ENCODE assay signal across 1 cellular context in the genomic region with DNA sequence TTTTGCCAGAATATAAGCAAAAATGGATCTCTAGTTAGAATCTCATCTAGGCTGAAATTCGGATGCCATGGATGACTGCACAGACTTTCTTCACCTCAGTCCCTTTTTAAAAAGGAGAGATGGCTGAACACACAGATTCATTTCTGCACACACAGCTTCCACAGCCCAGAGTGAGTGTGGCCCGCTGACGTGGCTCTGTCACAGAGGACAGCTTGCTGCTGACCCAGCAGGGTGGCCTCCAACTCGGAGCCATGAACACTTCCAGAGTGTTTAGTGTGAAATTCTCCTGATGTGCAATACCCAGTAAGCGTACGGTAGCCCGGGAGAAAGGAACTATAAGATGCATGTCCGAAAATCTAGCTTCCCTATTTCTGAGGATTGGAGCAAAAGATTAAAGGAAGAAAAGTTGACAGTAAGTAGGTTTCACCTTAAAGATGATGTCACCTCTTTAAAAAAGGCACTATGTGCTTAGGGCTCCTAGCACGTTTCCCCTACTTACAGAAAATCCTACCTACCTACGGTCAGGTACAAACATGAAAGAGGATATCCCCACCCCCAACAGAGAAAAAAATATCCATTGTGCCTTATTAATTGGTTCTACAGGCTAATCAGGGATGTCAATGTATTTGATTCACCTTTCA.
TF ChIP-seq lines count a peak whose summit lies in the region.

No MANE protein-coding gene starts in this region.

TF ChIP-seq in H1, 55 proteins besides CTCF, POLR2A, EP300 and RAD21:
- TF ChIP-seq TAF7 (optimal IDR thresholded peaks at IDR 0.05; ENCODE audit: borderline replicate concordance, low read depth, low read length) = no peak
- TF ChIP-seq CEBPB (IDR thresholded peaks at IDR 0.05; ENCODE audit: low read depth, low read length) = no peak
- TF ChIP-seq PHF8 (conservative IDR thresholded peaks at IDR 0.05; ENCODE audit: low read depth, low read length) = no peak
- TF ChIP-seq, protein P1, sequence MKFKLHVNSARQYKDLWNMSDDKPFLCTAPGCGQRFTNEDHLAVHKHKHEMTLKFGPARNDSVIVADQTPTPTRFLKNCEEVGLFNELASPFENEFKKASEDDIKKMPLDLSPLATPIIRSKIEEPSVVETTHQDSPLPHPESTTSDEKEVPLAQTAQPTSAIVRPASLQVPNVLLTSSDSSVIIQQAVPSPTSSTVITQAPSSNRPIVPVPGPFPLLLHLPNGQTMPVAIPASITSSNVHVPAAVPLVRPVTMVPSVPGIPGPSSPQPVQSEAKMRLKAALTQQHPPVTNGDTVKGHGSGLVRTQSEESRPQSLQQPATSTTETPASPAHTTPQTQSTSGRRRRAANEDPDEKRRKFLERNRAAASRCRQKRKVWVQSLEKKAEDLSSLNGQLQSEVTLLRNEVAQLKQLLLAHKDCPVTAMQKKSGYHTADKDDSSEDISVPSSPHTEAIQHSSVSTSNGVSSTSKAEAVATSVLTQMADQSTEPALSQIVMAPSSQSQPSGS (IDR thresholded peaks at IDR 0.05; ENCODE audit: low read length) = no peak
- no peak for TF ChIP-seq YY1 (IDR thresholded peaks at IDR 0.05; ENCODE audit: low read depth, low read length)
- no peak for TF ChIP-seq JUN (IDR thresholded peaks at IDR 0.05; ENCODE audit: low read depth, low read length)
- TF ChIP-seq, protein P2, sequence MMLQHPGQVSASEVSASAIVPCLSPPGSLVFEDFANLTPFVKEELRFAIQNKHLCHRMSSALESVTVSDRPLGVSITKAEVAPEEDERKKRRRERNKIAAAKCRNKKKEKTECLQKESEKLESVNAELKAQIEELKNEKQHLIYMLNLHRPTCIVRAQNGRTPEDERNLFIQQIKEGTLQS (IDR thresholded peaks at IDR 0.05; ENCODE audit: insufficient read depth, low read depth, low read length) = no peak
- TF ChIP-seq ZNF274 (IDR thresholded peaks at IDR 0.05; ENCODE audit: borderline replicate concordance, extremely low read depth, low read length) = no peak
- no peak for TF ChIP-seq BCL11A (IDR thresholded peaks at IDR 0.05; ENCODE audit: low read depth in 2 of 2, low read length in 2 of 2)
